In the genomic region with DNA sequence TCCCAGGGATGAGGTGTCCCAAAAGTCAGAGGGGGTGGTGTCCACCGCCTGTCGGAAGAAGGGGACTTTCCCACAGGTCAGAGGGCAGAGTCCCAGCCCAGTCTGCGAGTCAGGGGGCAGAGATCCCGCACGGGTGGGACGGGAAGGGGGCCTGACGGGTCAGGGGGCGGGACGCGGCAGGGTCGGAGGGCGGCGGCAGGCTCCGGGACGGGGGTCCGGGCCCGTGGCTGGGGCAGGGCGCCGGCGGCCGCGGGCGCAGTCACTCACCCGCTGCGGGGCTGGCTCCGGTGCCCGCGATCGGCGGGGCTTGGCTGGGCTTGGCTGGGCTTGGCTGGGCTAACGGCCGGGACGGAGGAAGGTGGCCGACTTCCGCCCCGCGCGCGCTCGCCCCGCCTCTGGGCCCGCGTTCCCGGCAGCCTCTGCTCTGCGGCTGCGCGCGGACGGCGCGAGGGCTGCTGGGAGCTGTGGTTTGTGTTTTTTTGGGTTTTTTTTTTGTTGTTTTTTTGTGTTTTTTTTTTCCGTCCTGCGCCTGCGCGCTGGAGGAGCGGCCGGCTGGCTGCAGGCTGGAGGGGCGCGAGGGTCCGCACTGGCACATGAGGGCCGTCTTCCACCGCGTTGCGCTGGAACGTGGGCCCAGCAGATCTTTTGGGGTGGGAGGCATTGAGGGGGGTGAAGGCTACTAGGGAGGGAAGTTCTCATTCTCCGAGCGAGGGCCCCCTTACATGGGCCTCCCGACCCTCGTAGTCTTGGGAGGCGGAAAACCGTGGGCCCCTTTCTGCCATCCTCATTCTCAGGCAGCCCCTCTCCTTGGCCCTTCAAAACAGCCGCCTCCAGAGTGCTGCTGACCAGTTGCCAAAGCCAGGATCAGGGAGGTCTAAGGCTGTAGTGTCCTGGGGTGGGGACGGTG, we compare ENCODE assay signal across 8 cellular contexts. TPM values are rescaled to one million over a fixed set of nuclear protein-coding genes. Genes with fewer than 3 reads are reported as not detected.
DNase-seq lines count a peak whose midpoint lies in the region; ATAC-seq and TF ChIP-seq lines count a peak whose summit lies in the region.

A gene (minus strand): TSS at position 368 of the 907 bp plus-strand sequence. CDS start 12,142 bp downstream, outside the sequence.

- no peak for TF ChIP-seq CTCF in DOHH2 (IDR thresholded peaks at IDR 0.05; ENCODE audit: low read depth, low read length, poor library complexity, severe bottlenecking)
- no peak for TF ChIP-seq CTCF in omental fat pad (IDR thresholded peaks at IDR 0.05)

- H3K4me2 ChIP-seq in DOHH2 (ENCODE audit: low read length) = peak within 1 kb of the TSS; percentile 77

- peaks cover 2% of the 10 kb centered on the region for H3K9me3 Mint-ChIP-seq in activated naive CD4-positive, alpha-beta T cell treated with anti-CD3 and anti-CD28 coated beads for 36 hours

- no peaks in the 10 kb centered on the region for H3F3A ChIP-seq in DOHH2 (ENCODE audit: control insufficient read depth, insufficient read depth)

- intact Hi-C loops in activated naive CD4-positive, alpha-beta T cell treated with anti-CD3 and anti-CD28 coated beads for 36 hours (cut with micrococcal nuclease) = no loop called here

- ATAC-seq in GM21717 (IDR thresholded peaks at IDR 0.05; ENCODE audit: unreplicated experiment) (peak; percentile 69), omental fat pad (ENCODE audit: low FRiP score) (peak; percentile 89)

- H3K4me1 Mint-ChIP-seq in activated naive CD4-positive, alpha-beta T cell treated with anti-CD3 and anti-CD28 coated beads for 36 hours (ENCODE audit: low read depth) = peaks cover 37% of the 10 kb centered on the region

- peaks cover 1% of the 10 kb centered on the region for H3K36me3 Mint-ChIP-seq in activated naive CD4-positive, alpha-beta T cell treated with anti-CD3 and anti-CD28 coated beads for 36 hours (ENCODE audit: low read depth)

- peaks cover 1% of the 10 kb centered on the region for H3K27me3 Mint-ChIP-seq in activated naive CD4-positive, alpha-beta T cell treated with anti-CD3 and anti-CD28 coated beads for 36 hours (ENCODE audit: low read depth)

- peak; percentile 15 for DNase-seq in KG1 (lab: John Stamatoyannopoulos, UW)
- peak; percentile 94 for DNase-seq in SK-N-DZ (ENCODE audit: low spot score)
- peak; percentile 86 for DNase-seq in activated naive CD4-positive, alpha-beta T cell treated with anti-CD3 and anti-CD28 coated beads for 36 hours
- peak; percentile 79 for DNase-seq in globus pallidus (ENCODE audit: low spot score)
- DNase-seq in omental fat pad (ENCODE audit: low spot score) = peak; percentile 37

- H3K4me3 Mint-ChIP-seq in activated naive CD4-positive, alpha-beta T cell treated with anti-CD3 and anti-CD28 coated beads for 36 hours = peak within 1 kb of the TSS; percentile 89

- H3K9me2 ChIP-seq in DOHH2 (replicated peaks; ENCODE audit: control insufficient read depth, low read length) = no peaks in the 10 kb centered on the region

- H3K27ac Mint-ChIP-seq in activated naive CD4-positive, alpha-beta T cell treated with anti-CD3 and anti-CD28 coated beads for 36 hours = peak within 1 kb of the TSS; percentile 92

- H3K79me2 ChIP-seq in DOHH2 (ENCODE audit: control insufficient read depth, low read length) = peaks cover 45% of the 10 kb centered on the region

- peaks cover 18% of the 10 kb centered on the region for H3K4me1 ChIP-seq in DOHH2 (ENCODE audit: control insufficient read depth, low read length)

- no peak within 1 kb of the TSS for H3K27ac ChIP-seq in DOHH2 (ENCODE audit: low read depth, low read length)
- H3K27ac ChIP-seq in temporal lobe (ENCODE audit: low read depth, low read length) = peak within 1 kb of the TSS; percentile 93

- H3K9me3 ChIP-seq in DOHH2 (ENCODE audit: control insufficient read depth, insufficient read depth, low read length) = peaks cover 7% of the 10 kb centered on the region; the same call in 1 of the 2 replicates

- H4K20me1 ChIP-seq in DOHH2 (ENCODE audit: control insufficient read depth, insufficient read depth, low read depth, low read length) = peaks cover 6% of the 10 kb centered on the region

- CTCF ChIA-PET in activated naive CD4-positive, alpha-beta T cell treated with anti-CD3 and anti-CD28 coated beads for 36 hours (lab: Charles Lee) = no interaction called here

- peaks cover 8% of the 10 kb centered on the region for H3K27me3 ChIP-seq in DOHH2 (ENCODE audit: control insufficient read depth, low read length)

- H3K36me3 ChIP-seq in DOHH2 (ENCODE audit: control insufficient read depth, low read length) = peaks cover 7% of the 10 kb centered on the region

- H3K4me3 ChIP-seq in DOHH2 (ENCODE audit: low read length) = peak within 1 kb of the TSS; percentile 76

RNA-seq across cellular contexts. Expression of the gene that starts here (rescaled TPM):
- 37.9 and 56.5 TPM in 2 replicates for polyA plus RNA-seq in SK-N-DZ (2014; cell fraction: cytosol; rRNA removed)
- polyA plus RNA-seq in SK-N-DZ (2014; cell fraction: nucleus; rRNA removed) = 15.8 and 20.8 TPM in 2 replicates
- 10 to 100 TPM; 48.7 to 51.0 TPM for total RNA-seq in activated naive CD4-positive, alpha-beta T cell treated with anti-CD3 and anti-CD28 coated beads for 36 hours
- total RNA-seq in omental fat pad (10 to 100 TPM; 24.0 to 34.8 (median 30.3) TPM), temporal lobe (15.5 TPM)

Comparison
In these comparisons a context has a peak if more than half of its experiments do, and no peak if none do; other contexts are left out.
1. DNase-seq: peak in every context shown above with its lines; median percentile 94 in SK-N-DZ; 86 in activated naive CD4-positive, alpha-beta T cell treated with anti-CD3 and anti-CD28 coated beads for 36 hours; 79 in globus pallidus; 37 in omental fat pad; 15 in KG1.